Comparison of ENCODE assay signal across 8 cellular contexts in genomic region chr11:65701686-65702085, GRCh38.
"Had no signal": no experiment of that assay in that cellular context is flagged by ENCODE, and none has a peak within 500 bp of the region (broad histone marks: within the 10 kb centered on the region; RNA-seq: fewer than 3 reads in every experiment).

No MANE protein-coding gene starts in this region.

- DNase-seq: GDM1, GF-D8 had no signal

- H3K4me3 ChIP-seq: GM12878 had no signal

- ATAC-seq: GM12878 had no signal

- FAIRE-seq: G401.6, GM12878, GM12891, GM12892, GM18507, GM19239 had no signal
